Comparison of ENCODE assay signal across 8 cellular contexts in the genomic region with DNA sequence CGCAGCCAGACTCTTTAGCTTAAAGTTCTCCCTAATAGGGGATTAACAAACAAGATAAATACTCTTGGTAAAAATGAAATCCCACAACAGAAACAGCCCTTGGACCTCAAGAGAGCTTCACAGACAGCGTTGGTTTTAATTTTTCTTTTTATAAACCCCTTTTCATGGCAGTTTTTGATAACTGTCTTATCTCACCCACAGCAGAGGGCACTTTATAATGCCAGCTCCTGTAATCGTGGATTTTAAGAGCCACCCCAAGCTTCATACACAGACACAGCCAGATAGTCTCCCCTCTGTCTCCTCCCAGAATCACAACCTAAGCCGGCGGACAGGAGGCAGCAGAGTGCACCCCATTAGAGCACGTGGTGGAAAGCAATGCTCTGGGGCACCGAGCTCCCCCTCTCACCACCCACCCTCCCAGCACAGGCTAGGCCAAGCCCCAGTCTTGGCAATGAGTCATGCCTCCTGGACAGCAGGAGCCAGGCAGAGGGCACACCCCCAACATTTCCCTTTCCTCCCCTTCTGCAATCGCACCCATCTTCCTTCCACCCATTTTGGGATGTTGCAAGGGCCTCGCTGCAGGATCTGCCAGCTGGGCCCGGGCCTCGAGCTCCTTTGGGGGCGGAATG. TPM values are rescaled to one million over a fixed set of nuclear protein-coding genes. Genes with fewer than 3 reads are reported as not detected.
DNase-seq lines count a peak whose midpoint lies in the region; ATAC-seq, FAIRE-seq and TF ChIP-seq lines count a peak whose summit lies in the region.

No MANE protein-coding gene starts in this region.

- no peaks in the 10 kb centered on the region; the same call in 1 of the 2 replicates for H3F3A ChIP-seq in PC-9 (ENCODE audit: insufficient read depth, low read depth)

- in situ Hi-C loops in K562 (cut with MboI) = no loop called here

- no peaks in the 10 kb centered on the region for H3K4me1 ChIP-seq in CD8-positive, alpha-beta memory T cell (ENCODE audit: insufficient read depth, low read length)
- H3K4me1 ChIP-seq in PC-9 (replicated peaks; ENCODE audit: insufficient read depth) (peaks cover 16% of the 10 kb centered on the region), K562 (replicated peaks in 1 of 2; ENCODE audit: control insufficient read depth in 2 of 2, insufficient read depth in 2 of 2, low read length in 2 of 2) (peaks cover 0 to 35% of the 10 kb centered on the region in 2 experiments; a peak in 2 of 5 replicates)

- no peak overlapping the region for H3K27ac ChIP-seq in CD8-positive, alpha-beta memory T cell (ENCODE audit: low read depth, low read length)
- H3K27ac ChIP-seq in PC-9 = peak overlapping the region; percentile 97
- H3K27ac ChIP-seq in K562 (ENCODE audit: extremely low read depth, low read depth, low read length) = no peak overlapping the region

- intact Hi-C loops in PC-9 (cut with micrococcal nuclease; ENCODE audit: unreplicated experiment) (loop anchor here (1.0 to 5.0 kb wide), 10 partner anchors 67 to 1054 kb away; no protein-coding TSS in a partner anchor), K562 (cut with micrococcal nuclease) (no loop called here)

- no peaks in the 10 kb centered on the region for H3K9me3 ChIP-seq in CD8-positive, alpha-beta memory T cell (ENCODE audit: low read length)
- H3K9me3 ChIP-seq in PC-9 (ENCODE audit: insufficient read depth, low read depth) = no peaks in the 10 kb centered on the region
- no peaks in the 10 kb centered on the region for H3K9me3 ChIP-seq in K562 (replicated peaks; ENCODE audit: control insufficient read depth, insufficient read depth, low read depth, low read length)

- BruUV-seq in PC-9 (replicated peaks; lab: Mats Ljungman, UMichigan) (no TSS peak), K562 (replicated peaks; lab: Mats Ljungman, UMichigan) (no TSS peak)

- H3K4me3 ChIP-seq in CD8-positive, alpha-beta memory T cell (ENCODE audit: low read length) = no peak overlapping the region
- H3K4me3 ChIP-seq in PC-9 (peak overlapping the region; percentile 84), K562 (no peak overlapping the region), iPS-11a (ENCODE audit: low read depth, low read length) (peak overlapping the region; percentile 74)

- FAIRE-seq in K562 (lab: Jason Lieb, UNC) = no peak

- H3K79me2 ChIP-seq in PC-9 (ENCODE audit: low read depth) = peaks cover 66% of the 10 kb centered on the region
- H3K79me2 ChIP-seq in K562 (ENCODE audit: control insufficient read depth, insufficient read depth, low read length) = no peaks in the 10 kb centered on the region

- peaks cover 0 to 2% (median 0%) of the 10 kb centered on the region in 5 donors for H3K9me3 Mint-ChIP-seq in CD8-positive, alpha-beta memory T cell

- no peak for TF ChIP-seq POLR2A in K562 (conservative IDR thresholded peaks at IDR 0.05)

- H4K20me1 ChIP-seq in PC-9 (ENCODE audit: insufficient read depth) (peaks cover 4% of the 10 kb centered on the region; the same call in 1 of the 2 replicates), K562 (replicated peaks; ENCODE audit: control insufficient read depth, insufficient read depth, low read length) (no peaks in the 10 kb centered on the region)

- H2AFZ ChIP-seq in PC-9 (no peak overlapping the region; the same call in 1 of the 2 replicates), K562 (ENCODE audit: low read depth, low read length) (no peak overlapping the region)

- H3K4me1 Mint-ChIP-seq in CD8-positive, alpha-beta memory T cell = peaks cover 18 to 32% (median 28%) of the 10 kb centered on the region in 3 donors

- no peaks in the 10 kb centered on the region for H3K9me1 ChIP-seq in K562 (ENCODE audit: control insufficient read depth, insufficient read depth, low read length)

- no peak for TF ChIP-seq EP300 in K562 (IDR thresholded peaks at IDR 0.05; ENCODE audit: low read length)

- TF ChIP-seq RAD21 in K562 (CRISPR knock-in tag; conservative IDR thresholded peaks at IDR 0.05 in 1 of 2, IDR thresholded peaks at IDR 0.05 in 1 of 2) = no peak

- ATAC-seq in GM18873 (IDR thresholded peaks at IDR 0.05; ENCODE audit: low FRiP score, unreplicated experiment) = peak; percentile 28
- peak; percentile 30 for ATAC-seq in HG03135 (IDR thresholded peaks at IDR 0.05; ENCODE audit: unreplicated experiment)
- peak; percentile 9; the same call in 1 of the 3 replicates for ATAC-seq in K562

- CTCF ChIA-PET in CD8-positive, alpha-beta memory T cell (lab: Charles Lee) = no interaction called here
- CTCF ChIA-PET in PC-9 (lab: Charles Lee) (interaction anchor here (0.6 to 1.4 kb wide), 9 partner anchors 35 to 596 kb away, joined by 3 to 9 read pairs (median 4); no protein-coding TSS in a partner anchor), K562 (lab: Yijun Ruan, JAX; ENCODE audit: low intra/inter-chr PET ratio) (no interaction called here)

- POLR2A ChIA-PET in CD8-positive, alpha-beta memory T cell (lab: Charles Lee) = no interaction called here
- POLR2A ChIA-PET in PC-9 (lab: Charles Lee; ENCODE audit: unreplicated experiment) (interaction anchor here (0.5 to 1.9 kb wide), 7 partner anchors 66 to 596 kb away, joined by 3 to 14 read pairs (median 6); a partner anchor contains a TSS), K562 (lab: Yijun Ruan, JAX) (no interaction called here)

- H3K9ac ChIP-seq in K562 (ENCODE audit: insufficient read depth in 1 of 2, low read depth in 2 of 2, low read length in 2 of 2) = no peak overlapping the region

- no peaks in the 10 kb centered on the region for H3K9me2 ChIP-seq in PC-9 (ENCODE audit: insufficient read depth)

- TF ChIP-seq CTCF in PC-9 (conservative IDR thresholded peaks at IDR 0.05) (peak; percentile 68), K562 (IDR thresholded peaks at IDR 0.05 in 2 of 3, conservative IDR thresholded peaks at IDR 0.05 in 1 of 3; ENCODE audit: insufficient read depth in 2 of 3, low read depth in 1 of 3, low read length in 3 of 3) (peak in 2 of 3 experiments; percentile 15 to 29; a peak in 1 of 6 replicates)

- peak overlapping the region; percentile 79 for H3K4me2 ChIP-seq in PC-9
- H3K4me2 ChIP-seq in K562 (ENCODE audit: insufficient read depth, low read length) = no peak overlapping the region

- H3K27me3 ChIP-seq in CD8-positive, alpha-beta memory T cell (ENCODE audit: insufficient read depth, low read length, poor library complexity, severe bottlenecking) = peaks cover 9% of the 10 kb centered on the region
- H3K27me3 ChIP-seq in PC-9 (ENCODE audit: insufficient read depth, low read depth) (no peaks in the 10 kb centered on the region), K562 (ENCODE audit: control insufficient read depth in 2 of 2, insufficient read depth in 2 of 2, low read length in 2 of 2) (peaks cover 3 to 40% of the 10 kb centered on the region in 2 experiments)

- H3K27me3 Mint-ChIP-seq in CD8-positive, alpha-beta memory T cell = peaks cover 45 to 61% of the 10 kb centered on the region in 2 donors

- 4% methylated on average over 7 of the region's 12 CpGs for WGBS in K562 (ENCODE audit: insufficient coverage, low coverage, missing lambda C conversion rate)

- peak overlapping the region; percentile 15 to 90 (median 45) for H3K4me3 Mint-ChIP-seq in CD8-positive, alpha-beta memory T cell

- H3K36me3 Mint-ChIP-seq in CD8-positive, alpha-beta memory T cell = no peaks in the 10 kb centered on the region

- no peaks in the 10 kb centered on the region for H3K36me3 ChIP-seq in CD8-positive, alpha-beta memory T cell (ENCODE audit: insufficient read depth, low read length)
- peaks cover 9% of the 10 kb centered on the region; the same call in 1 of the 2 replicates for H3K36me3 ChIP-seq in PC-9 (ENCODE audit: low read depth)
- H3K36me3 ChIP-seq in K562 (ENCODE audit: control insufficient read depth, insufficient read depth, low read length) = no peaks in the 10 kb centered on the region

- H3K27ac Mint-ChIP-seq in CD8-positive, alpha-beta memory T cell = no peak overlapping the region

- DNase-seq in CD8-positive, alpha-beta memory T cell = peak in 1 of 5 donors; percentile 12
- DNase-seq in PC-9 (peak; percentile 88 to 90), K562 (ENCODE audit: extremely low read depth in 1 of 4, low spot score in 3 of 4) (peak; percentile 23 to 35 (median 24)), retina (peak; percentile 66)
- no peak for DNase-seq in activated CD4-positive, CD25-positive, alpha-beta regulatory T cell treated with anti-CD3 and anti-CD28 coated beads, Interleukin-2, amount 50 U/mL, for 72 hours

TF ChIP-seq in K562, 482 proteins besides CTCF, POLR2A, EP300 and RAD21 (continues in another document):
- peak; percentile 40; the same call in 1 of the 2 replicates for TF ChIP-seq MYC (IDR thresholded peaks at IDR 0.05; ENCODE audit: low read depth, low read length)
- no peak for TF ChIP-seq MYC (CRISPR knock-in tag; IDR thresholded peaks at IDR 0.05; ENCODE audit: borderline replicate concordance, low read depth)
- no peak for TF ChIP-seq COPS2 (conservative IDR thresholded peaks at IDR 0.05)
- TF ChIP-seq MAZ (CRISPR knock-in tag; conservative IDR thresholded peaks at IDR 0.05 in 1 of 2, IDR thresholded peaks at IDR 0.05 in 1 of 2) = 0 out of 4 replicates have a peak, but pooled peaks of 1 of the 2 experiments have one; percentile 17

RNA-seq across cellular contexts. Expression of a gene that starts 2.5 kb away (rescaled TPM):
- under 1 TPM; 0.11 to 0.24 TPM for total RNA-seq in CD8-positive, alpha-beta memory T cell
- 0.24 TPM for polyA plus RNA-seq in CD8-positive, alpha-beta memory T cell
- total RNA-seq in PC-9 (2021) (42.9 and 51.5 TPM in 2 replicates), K562 (2014; rRNA removed) (0.09 and 0.94 TPM in 2 replicates), K562 (2014; rRNA removed; fragmentation: Illumina TruSeq; extraction: Trizol) (0.07 and 0.19 TPM in 2 replicates), K562 (2015; rRNA removed; fragmentation: Illumina TruSeq; extraction: Trizol) (0.04 and 0.14 TPM in 2 replicates), K562 (2021) (0.36 and 0.40 TPM in 2 replicates)
- total RNA-seq in K562 (2011; cell fraction: chromatin; rRNA removed; ENCODE audit: low replicate concordance) = 0.62 and 1.1 TPM in 2 replicates
- total RNA-seq in K562 (2011; cell fraction: nucleolus; rRNA removed) = 1.2 and 1.3 TPM in 2 replicates
- 0.23 and 0.44 TPM in 2 replicates for total RNA-seq in K562 (2011; cell fraction: nucleoplasm; rRNA removed)
- polyA plus RNA-seq in K562 (2011; rRNA removed) (0.06 and 0.16 TPM in 2 replicates), K562 (2014; fragmentation: Illumina TruSeq; extraction: Trizol) (0.07 and 0.12 TPM in 2 replicates), K562 (2014; fragmentation: Nextera tagmentation; extraction: Ambion mirVana) (under 1 TPM; 0.04 TPM), K562 (2014; rRNA removed) (0.11 and 0.12 TPM in 2 replicates)
- polyA plus RNA-seq in K562 (2011; cell fraction: cytosol; rRNA removed) = 0.03 and 0.09 TPM in 2 replicates
- polyA plus RNA-seq in K562 (2011; cell fraction: nucleus; rRNA removed) = 0.51 and 0.91 TPM in 2 replicates
- polyA plus RNA-seq in K562 (2012) = 0.09 and 0.24 TPM in 2 replicates
- 0.39 and 0.63 TPM in 2 replicates for polyA minus RNA-seq in K562 (2011; rRNA and poly(A)+ RNA removed)
- 0.46 and 0.57 TPM in 2 replicates for polyA minus RNA-seq in K562 (2011; cell fraction: cytosol; rRNA and poly(A)+ RNA removed)
- 0.13 and 1.2 TPM in 2 replicates for polyA minus RNA-seq in K562 (2011; cell fraction: nucleus; rRNA and poly(A)+ RNA removed)

Comparison
In these comparisons a context has a peak if more than half of its experiments do, and no peak if none do; other contexts are left out.
1. H3K4me3 ChIP-seq: peak in PC-9 (single experiment) and iPS-11a (single experiment); none in CD8-positive, alpha-beta memory T cell (single experiment) and K562 (single experiment).
2. RNA of a gene that starts 2.5 kb away (total RNA-seq): 42.9 to 51.5 TPM in PC-9; 0.11 to 0.24 TPM in CD8-positive, alpha-beta memory T cell and 0.04 to 1.3 TPM in K562; every median in the first group is over 10 times any median in the second.
3. Peak in every context shown above with its lines, with median percentiles within 50 percentile points of each other: ATAC-seq.